11 cellular contexts compared by ENCODE assay signal in the genomic region with DNA sequence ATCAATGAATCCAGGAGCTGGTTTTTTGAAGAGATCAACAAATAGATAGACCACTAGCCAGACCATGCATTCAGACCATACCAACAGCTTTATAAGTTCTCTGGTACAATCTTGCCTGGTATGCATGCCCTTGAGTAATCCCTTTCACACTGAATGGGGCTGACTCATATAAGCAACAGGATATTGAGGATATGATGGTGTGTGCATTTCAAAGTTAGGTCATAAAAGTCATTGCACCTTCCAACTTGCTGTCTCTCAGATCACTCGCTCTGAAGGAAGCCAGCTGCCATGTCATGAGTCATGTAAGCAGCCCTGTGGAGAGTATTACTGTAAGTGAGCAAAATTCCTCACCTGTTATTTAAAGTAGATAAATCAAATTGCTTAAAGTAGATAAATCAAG. TPM values are rescaled to one million over a fixed set of nuclear protein-coding genes. Genes with fewer than 3 reads are reported as not detected.
DNase-seq lines count a peak whose midpoint lies in the region; ATAC-seq and TF ChIP-seq lines count a peak whose summit lies in the region.
"Had no signal": no experiment of that assay in that cellular context is flagged by ENCODE, and none has a peak within 500 bp of the region (broad histone marks: within the 10 kb centered on the region; RNA-seq: fewer than 3 reads in every experiment).

No MANE protein-coding gene starts in this region.

- H2AFZ ChIP-seq in PC-9: no peak overlapping the region

- H3K79me2 ChIP-seq in PC-9 (ENCODE audit: low read depth): no peaks in the 10 kb centered on the region

- H3K4me1 Mint-ChIP-seq in stimulated activated effector memory CD8-positive, alpha-beta T cell treated with anti-CD3 and anti-CD28 coated beads, Interleukin-12 subunit alpha, Interleukin-12 subunit beta, amount 100 ng/mL, for 72 hours: peaks cover 11% of the 10 kb centered on the region
- no peaks in the 10 kb centered on the region for H3K4me1 Mint-ChIP-seq in progenitor cell of endocrine pancreas (ENCODE audit: low read depth)
- peaks cover 16% of the 10 kb centered on the region for H3K4me1 Mint-ChIP-seq in nephron progenitor cell

- CTCF ChIA-PET in PC-9 (lab: Charles Lee): no interaction called here

- H3K27me3 Mint-ChIP-seq in progenitor cell of endocrine pancreas (no peaks in the 10 kb centered on the region), nephron progenitor cell (ENCODE audit: low read depth, poor library complexity) (no peaks in the 10 kb centered on the region)

- no peaks in the 10 kb centered on the region for H4K20me1 ChIP-seq in PC-9 (ENCODE audit: insufficient read depth)

- BruUV-seq in PC-9 (replicated peaks; lab: Mats Ljungman, UMichigan): no TSS peak

- no peaks in the 10 kb centered on the region for H3K36me3 Mint-ChIP-seq in stimulated activated effector memory CD8-positive, alpha-beta T cell treated with anti-CD3 and anti-CD28 coated beads, Interleukin-12 subunit alpha, Interleukin-12 subunit beta, amount 100 ng/mL, for 72 hours
- H3K36me3 Mint-ChIP-seq in progenitor cell of endocrine pancreas (ENCODE audit: insufficient read depth): peaks cover 2% of the 10 kb centered on the region
- H3K36me3 Mint-ChIP-seq in nephron progenitor cell (ENCODE audit: low read depth): no peaks in the 10 kb centered on the region

- 0 out of 2 replicates have a peak, but pooled peaks cover 2% of the 10 kb centered on the region for H3K9me3 ChIP-seq in PC-9 (ENCODE audit: insufficient read depth, low read depth)

- peak; percentile 99 for ATAC-seq in stimulated activated effector memory CD8-positive, alpha-beta T cell treated with anti-CD3 and anti-CD28 coated beads, Interleukin-12 subunit alpha, Interleukin-12 subunit beta, amount 100 ng/mL, for 72 hours

- H3F3A ChIP-seq in PC-9 (ENCODE audit: insufficient read depth, low read depth): peaks cover 3% of the 10 kb centered on the region; the same call in 1 of the 2 replicates

- H3K27ac Mint-ChIP-seq in stimulated activated effector memory CD8-positive, alpha-beta T cell treated with anti-CD3 and anti-CD28 coated beads, Interleukin-12 subunit alpha, Interleukin-12 subunit beta, amount 100 ng/mL, for 72 hours: no peak overlapping the region
- no peak overlapping the region for H3K27ac Mint-ChIP-seq in progenitor cell of endocrine pancreas
- H3K27ac Mint-ChIP-seq in nephron progenitor cell: no peak overlapping the region

- DNase-seq in activated naive CD4-positive, alpha-beta T cell treated with anti-CD3 and anti-CD28 coated beads, Interleukin-2, amount 50 U/mL, for 16 hours: peak; percentile 20
- no peak for DNase-seq in activated naive CD4-positive, alpha-beta T cell (lab: John Stamatoyannopoulos, UW)
- DNase-seq in PC-9 (peak; percentile 5 to 79), fibroblast of mammary gland (ENCODE audit: low read depth) (peak; percentile 92), progenitor cell of endocrine pancreas (ENCODE audit: low spot score, unreplicated experiment) (no peak), occipital lobe (lab: John Stamatoyannopoulos, UW) (no peak), nephron progenitor cell (no peak)
- no peak for DNase-seq in stimulated activated effector memory CD8-positive, alpha-beta T cell treated with anti-CD3 and anti-CD28 coated beads, Interleukin-12 subunit alpha, Interleukin-12 subunit beta, amount 100 ng/mL, for 72 hours (ENCODE audit: low spot score in 2 of 2)
- DNase-seq: anterior cingulate cortex, COR-L47, kidney had no signal

- no peaks in the 10 kb centered on the region for H3K4me1 ChIP-seq in PC-9 (replicated peaks; ENCODE audit: insufficient read depth)

- no peaks in the 10 kb centered on the region for H3K27me3 ChIP-seq in PC-9 (ENCODE audit: insufficient read depth, low read depth)

- no peak overlapping the region for H3K4me3 Mint-ChIP-seq in stimulated activated effector memory CD8-positive, alpha-beta T cell treated with anti-CD3 and anti-CD28 coated beads, Interleukin-12 subunit alpha, Interleukin-12 subunit beta, amount 100 ng/mL, for 72 hours
- H3K4me3 Mint-ChIP-seq in progenitor cell of endocrine pancreas (ENCODE audit: low read depth) (no peak overlapping the region), nephron progenitor cell (no peak overlapping the region)

- no peak overlapping the region for H3K27ac ChIP-seq in PC-9

- H3K4me3 ChIP-seq in PC-9 (no peak overlapping the region), fibroblast of mammary gland (ENCODE audit: control insufficient read depth, low read depth, low read length) (no peak overlapping the region)

- intact Hi-C loops in PC-9 (cut with micrococcal nuclease; ENCODE audit: unreplicated experiment): no loop called here

- H3K4me2 ChIP-seq in PC-9: no peak overlapping the region

- TF ChIP-seq CTCF in PC-9 (conservative IDR thresholded peaks at IDR 0.05) (no peak), fibroblast of mammary gland (conservative IDR thresholded peaks at IDR 0.05; ENCODE audit: control insufficient read depth, insufficient read depth, low read depth, low read length) (no peak), progenitor cell of endocrine pancreas (IDR thresholded peaks at IDR 0.05; ENCODE audit: unreplicated experiment) (no peak), nephron progenitor cell (IDR thresholded peaks at IDR 0.05) (no peak)

- H3K9me3 Mint-ChIP-seq in stimulated activated effector memory CD8-positive, alpha-beta T cell treated with anti-CD3 and anti-CD28 coated beads, Interleukin-12 subunit alpha, Interleukin-12 subunit beta, amount 100 ng/mL, for 72 hours: no peaks in the 10 kb centered on the region
- peaks cover 17% of the 10 kb centered on the region for H3K9me3 Mint-ChIP-seq in progenitor cell of endocrine pancreas (ENCODE audit: low read depth)
- peaks cover 44% of the 10 kb centered on the region for H3K9me3 Mint-ChIP-seq in nephron progenitor cell

- H3K36me3 ChIP-seq in PC-9 (ENCODE audit: low read depth): no peaks in the 10 kb centered on the region

- no peaks in the 10 kb centered on the region for H3K9me2 ChIP-seq in PC-9 (ENCODE audit: insufficient read depth)

- POLR2A ChIA-PET in PC-9 (lab: Charles Lee; ENCODE audit: unreplicated experiment): no interaction called here

RNA-seq across cellular contexts. Expression of gene OR6J1, which starts 45.0 kb away (rescaled TPM):
- total RNA-seq in PC-9 (2021) (0.11 TPM in 1 of 2 replicates, not detected in the other), progenitor cell of endocrine pancreas (not detected in 2 replicates), occipital lobe (not detected)
- total RNA-seq: kidney had no signal

Comparison
In these comparisons a context has a peak if more than half of its experiments do, and no peak if none do; other contexts are left out.
1. DNase-seq: peak in activated naive CD4-positive, alpha-beta T cell treated with anti-CD3 and anti-CD28 coated beads, Interleukin-2, amount 50 U/mL, for 16 hours (single experiment), PC-9 (2 of 2) and fibroblast of mammary gland (single experiment); none in activated naive CD4-positive, alpha-beta T cell (0 of 4), stimulated activated effector memory CD8-positive, alpha-beta T cell treated with anti-CD3 and anti-CD28 coated beads, Interleukin-12 subunit alpha, Interleukin-12 subunit beta, amount 100 ng/mL, for 72 hours (0 of 2), progenitor cell of endocrine pancreas (single experiment), occipital lobe (single experiment) and nephron progenitor cell (single experiment).